19 cellular contexts compared by ENCODE assay signal in genomic region chr11:10400856-10401255, GRCh38. TPM values are rescaled to one million over a fixed set of nuclear protein-coding genes. Genes with fewer than 3 reads are reported as not detected.
DNase-seq lines count a peak whose midpoint lies in the region; ATAC-seq and TF ChIP-seq lines count a peak whose summit lies in the region.
"Had no signal": no experiment of that assay in that cellular context is flagged by ENCODE, and none has a peak within 500 bp of the region (broad histone marks: within the 10 kb centered on the region; RNA-seq: fewer than 3 reads in every experiment).

No MANE protein-coding gene starts in this region.

- H3K4me3 ChIP-seq in astrocyte of the spinal cord (ENCODE audit: low read depth, low read length) (no peak overlapping the region), left lung (no peak overlapping the region)
- H3K4me3 ChIP-seq: PC-9, prostate gland had no signal

- peaks cover 0 to 33% of the 10 kb centered on the region in 2 donors for H3K4me1 ChIP-seq in left lung
- H3K4me1 ChIP-seq: prostate gland had no signal

- in situ Hi-C loops in astrocyte of the spinal cord (cut with HindIII; ENCODE audit: low sequenced_read_pairs) = no loop called here

- no peaks in the 10 kb centered on the region for H3K36me3 Mint-ChIP-seq in activated naive CD4-positive, alpha-beta T cell treated with anti-CD3 and anti-CD28 coated beads for 36 hours (ENCODE audit: low read depth)

- no peaks in the 10 kb centered on the region for H3K4me1 Mint-ChIP-seq in activated naive CD4-positive, alpha-beta T cell treated with anti-CD3 and anti-CD28 coated beads for 36 hours (ENCODE audit: low read depth)

- CTCF ChIA-PET in activated naive CD4-positive, alpha-beta T cell treated with anti-CD3 and anti-CD28 coated beads for 36 hours (lab: Charles Lee) = interaction anchor here (3.0 kb wide), 1 partner anchor 11 kb away, joined by 7 read pairs; no protein-coding TSS in a partner anchor

- H3K27me3 ChIP-seq in left lung = no peaks in the 10 kb centered on the region

- H3K4me3 Mint-ChIP-seq in activated naive CD4-positive, alpha-beta T cell treated with anti-CD3 and anti-CD28 coated beads for 36 hours = no peak overlapping the region
- H3K4me3 Mint-ChIP-seq: nephron progenitor cell had no signal

- intact Hi-C loops in left lung (cut with DNase I) (no loop called here), head of caudate nucleus (cut with DNase I) (no loop called here)
- intact Hi-C loops in activated naive CD4-positive, alpha-beta T cell treated with anti-CD3 and anti-CD28 coated beads for 36 hours (cut with micrococcal nuclease) = no loop called here

- H3K9me3 ChIP-seq in left lung = no peaks in the 10 kb centered on the region
- H3K9me3 ChIP-seq: prostate gland had no signal

- ATAC-seq in left lung (peak; percentile 27), GM18505 (IDR thresholded peaks at IDR 0.05; ENCODE audit: unreplicated experiment) (no peak), GM21528 (IDR thresholded peaks at IDR 0.05; ENCODE audit: low FRiP score, unreplicated experiment) (no peak)

- H3K27me3 Mint-ChIP-seq in activated naive CD4-positive, alpha-beta T cell treated with anti-CD3 and anti-CD28 coated beads for 36 hours (ENCODE audit: low read depth) = no peaks in the 10 kb centered on the region

- no peaks in the 10 kb centered on the region for H3K36me3 ChIP-seq in left lung
- H3K36me3 ChIP-seq: prostate gland had no signal

- H3K27ac Mint-ChIP-seq in activated naive CD4-positive, alpha-beta T cell treated with anti-CD3 and anti-CD28 coated beads for 36 hours = no peak overlapping the region
- H3K27ac Mint-ChIP-seq: nephron progenitor cell had no signal

- no peak for TF ChIP-seq POLR2A in GM18505 (IDR thresholded peaks at IDR 0.05; ENCODE audit: borderline replicate concordance, extremely low read depth, insufficient read depth, insufficient read length)

- DNase-seq in EH (ENCODE audit: low read depth) (peak; percentile 59), Kasumi-1 (lab: John Stamatoyannopoulos, UW) (peak; percentile 67 to 71), astrocyte of the spinal cord (ENCODE audit: low read depth, low spot score) (peak; percentile 41), left lung (no peak), head of caudate nucleus (no peak)
- no peak for DNase-seq in activated naive CD4-positive, alpha-beta T cell treated with anti-CD3 and anti-CD28 coated beads for 36 hours
- DNase-seq: activated gamma-delta T cell treated with Interleukin-2 at 50 U/mL for 16 hours; aorta; erythroblast; Karpas-422; NCI-H187; NCI-H524; nephron progenitor cell; PC-9; stimulated activated naive CD4-positive, alpha-beta T cell treated with Interleukin-2 at 50 U/mL for 16 hours; trophoblast cell had no signal

- peak overlapping the region in 1 of 2 donors; percentile 46 for H3K27ac ChIP-seq in left lung
- H3K27ac ChIP-seq: PC-9, prostate gland had no signal

- TF ChIP-seq CTCF in astrocyte of the spinal cord (IDR thresholded peaks at IDR 0.05; ENCODE audit: low read depth, low read length) (no peak), left lung (IDR thresholded peaks at IDR 0.05) (no peak)

- H3K9me3 Mint-ChIP-seq in activated naive CD4-positive, alpha-beta T cell treated with anti-CD3 and anti-CD28 coated beads for 36 hours = no peaks in the 10 kb centered on the region
- H3K9me3 Mint-ChIP-seq: nephron progenitor cell had no signal

RNA-seq across cellular contexts. Expression of gene AMPD3, which starts 54.2 kb away (rescaled TPM):
- 10 to 100 TPM; 11.2 to 28.8 TPM for total RNA-seq in left lung
- 10 to 100 TPM; 11.5 to 13.0 TPM for total RNA-seq in activated naive CD4-positive, alpha-beta T cell treated with anti-CD3 and anti-CD28 coated beads for 36 hours

Comparison
In these comparisons a context has a peak if more than half of its experiments do, and no peak if none do; other contexts are left out.
1. DNase-seq: peak in EH (single experiment), Kasumi-1 (2 of 2) and astrocyte of the spinal cord (single experiment); none in left lung (0 of 2), activated naive CD4-positive, alpha-beta T cell treated with anti-CD3 and anti-CD28 coated beads for 36 hours (single experiment) and head of caudate nucleus (0 of 42).